22 cellular contexts compared by ENCODE assay signal in genomic region chr5:16644301-16644889, GRCh38. TPM values are rescaled to one million over a fixed set of nuclear protein-coding genes. Genes with fewer than 3 reads are reported as not detected.
"Had no signal": no experiment of that assay in that cellular context is flagged by ENCODE, and none has a peak within 500 bp of the region (broad histone marks: within the 10 kb centered on the region; RNA-seq: fewer than 3 reads in every experiment).

No MANE protein-coding gene starts in this region.

- DNase-seq: activated CD4-positive, alpha-beta T cell treated with anti-CD3 and anti-CD28 coated beads for 1 hour; activated effector memory CD4-positive, alpha-beta T cell treated with Interleukin-2 at 50 U/mL for 16 hours; activated T-cell treated with anti-CD3 and anti-CD28 coated beads, Interleukin-2, amount 50 U/mL, for 48 hours; anterior cingulate cortex; caudate nucleus; effector CD4-positive, alpha-beta T cell; erythroblast; foreskin fibroblast; left colon; SJCRH30; spleen; stimulated activated CD4-positive, alpha-beta T cell treated with anti-CD3 and anti-CD28 coated beads, Interleukin-4, amount 100 ng/mL, for 24 hours; stimulated activated naive CD4-positive, alpha-beta T cell treated with Interleukin-2 at 50 U/mL for 16 hours; substantia nigra; T-helper 1 cell; tibial artery; WERI-Rb-1 had no signal

- H3K27me3 Mint-ChIP-seq: brain; dendritic cell treated with granulocyte-macrophage colony-stimulating factor and Interleukin-4, amounts not matched to agents 40 ng/mL and 50 ng/mL, for 4 days had no signal

- H3K4me1 Mint-ChIP-seq: memory B cell had no signal

- H3K27ac ChIP-seq: SJCRH30, spleen, tibial artery, WERI-Rb-1 had no signal

- H3K4me3 Mint-ChIP-seq: brain; dendritic cell treated with granulocyte-macrophage colony-stimulating factor and Interleukin-4, amounts not matched to agents 40 ng/mL and 50 ng/mL, for 4 days; memory B cell had no signal

- ATAC-seq: left colon, sciatic nerve had no signal

- H3K4me1 ChIP-seq: SJCRH30, spleen, tibial artery had no signal

- H3K36me3 Mint-ChIP-seq: brain had no signal

- H3K9me3 ChIP-seq: SJCRH30, tibial artery had no signal

- H3K27ac Mint-ChIP-seq: brain; dendritic cell treated with granulocyte-macrophage colony-stimulating factor and Interleukin-4, amounts not matched to agents 40 ng/mL and 50 ng/mL, for 4 days; memory B cell had no signal

- H3K4me3 ChIP-seq: SJCRH30, spleen, tibial artery had no signal

- H3K27me3 ChIP-seq: SJCRH30, spleen had no signal

- H3K36me3 ChIP-seq: SJCRH30, spleen, tibial artery, WERI-Rb-1 had no signal

RNA-seq across cellular contexts. Expression of gene RETREG1, which starts 27.6 kb away (rescaled TPM):
- total RNA-seq: glomerular endothelial cell had no signal
